In the genomic region with DNA sequence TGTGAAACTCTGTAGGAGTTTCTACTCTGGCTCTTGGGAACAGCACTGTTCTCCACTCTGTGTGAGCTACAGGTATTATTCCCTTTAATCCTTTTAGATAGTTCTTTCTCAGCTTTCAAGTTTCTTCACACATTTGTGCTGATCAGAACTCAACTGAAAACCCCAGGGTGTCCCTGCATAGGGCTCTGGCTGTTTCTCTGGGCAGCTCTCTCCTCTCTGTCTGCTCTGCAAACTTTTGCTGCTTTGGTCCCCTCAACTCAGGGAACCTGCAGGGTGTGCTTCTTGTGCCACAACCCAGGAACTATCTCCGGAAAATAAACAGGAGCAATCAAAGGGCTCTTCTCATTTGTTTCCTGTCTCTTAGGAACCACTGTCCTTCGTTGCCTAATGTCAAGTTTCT, we compare ENCODE assay signal across 30 cellular contexts.
"Had no signal": no experiment of that assay in that cellular context is flagged by ENCODE, and none has a peak within 500 bp of the region (broad histone marks: within the 10 kb centered on the region; RNA-seq: fewer than 3 reads in every experiment).

No MANE protein-coding gene starts in this region.

- H3K9ac ChIP-seq: KMS-11, SK-N-SH had no signal

- DNase-seq: activated CD4-positive, alpha-beta T cell treated with anti-CD3 and anti-CD28 coated beads for 36 hours; activated CD4-positive, alpha-beta T cell treated with anti-CD3 and anti-CD28 coated beads, Interleukin-2, amount 10 ng/mL, durations not matched to agents 7 days and 5 days; activated CD4-positive, alpha-beta T cell treated with anti-CD3 and anti-CD28 coated beads, Interleukin-2, amount 50 U/mL, for 48 hours; activated CD8-positive, alpha-beta T cell treated with anti-CD3 and anti-CD28 coated beads, Interleukin-2, amount 10 ng/mL, durations not matched to agents 7 days and 5 days; activated gamma-delta T cell treated with Interleukin-2 at 50 U/mL for 16 hours; activated naive CD4-positive, alpha-beta T cell treated with anti-CD3 and anti-CD28 coated beads for 36 hours; activated T-cell treated with anti-CD3 and anti-CD28 coated beads, Interleukin-2, amount 50 U/mL, for 4 hours; adrenal gland; body of pancreas; MM.1S; MV-4-11; NCI-H1092; NCI-H1436 treated with DMSO at 0.1 percent for 48 hours; NCI-H1694 treated with DMSO at 0.1 percent for 48 hours; NCI-H2029 treated with DMSO at 0.1 percent for 48 hours; NCI-H2107; NCI-H2171; NCI-H510A; NCI-H526; NCI-H748 treated with DMSO at 0.1 percent for 48 hours; SHP77 treated with DMSO at 0.1 percent for 48 hours; SK-N-SH had no signal

- H3K9me3 ChIP-seq: adrenal gland, body of pancreas, breast epithelium, SJSA1, SK-N-SH had no signal

- H3K36me3 ChIP-seq: adrenal gland, breast epithelium, SJSA1 had no signal

- ATAC-seq: activated CD4-positive, alpha-beta T cell treated with anti-CD3 and anti-CD28 coated beads for 36 hours; activated CD4-positive, CD25-positive, alpha-beta regulatory T cell treated with anti-CD3 and anti-CD28 coated beads, Interleukin-2, amount 50 U/mL, for 24 hours; activated CD8-positive, alpha-beta T cell treated with anti-CD3 and anti-CD28 coated beads, Interleukin-2, amount 10 ng/mL, durations not matched to agents 7 days and 5 days; activated naive CD4-positive, alpha-beta T cell treated with anti-CD3 and anti-CD28 coated beads, Interleukin-2, amount 50 U/mL, for 72 hours; activated T-cell treated with anti-CD3 and anti-CD28 coated beads, Interleukin-2, amount 50 U/mL, for 4 hours; body of pancreas; Panc1 had no signal

- H3K4me1 ChIP-seq: adrenal gland, body of pancreas, breast epithelium, SJSA1 had no signal

- H3K4me3 ChIP-seq: adrenal gland, body of pancreas, breast epithelium, SJSA1 had no signal

- H3K27ac ChIP-seq: adrenal gland, body of pancreas, breast epithelium, KMS-11, SJSA1 had no signal

- H3K27me3 ChIP-seq: adrenal gland, body of pancreas, breast epithelium, SJSA1 had no signal

- FAIRE-seq: astrocyte, TTC549 had no signal

- H3K4me2 ChIP-seq: KMS-11, SK-N-SH had no signal
